1 cellular context compared by ENCODE assay signal in the genomic region with DNA sequence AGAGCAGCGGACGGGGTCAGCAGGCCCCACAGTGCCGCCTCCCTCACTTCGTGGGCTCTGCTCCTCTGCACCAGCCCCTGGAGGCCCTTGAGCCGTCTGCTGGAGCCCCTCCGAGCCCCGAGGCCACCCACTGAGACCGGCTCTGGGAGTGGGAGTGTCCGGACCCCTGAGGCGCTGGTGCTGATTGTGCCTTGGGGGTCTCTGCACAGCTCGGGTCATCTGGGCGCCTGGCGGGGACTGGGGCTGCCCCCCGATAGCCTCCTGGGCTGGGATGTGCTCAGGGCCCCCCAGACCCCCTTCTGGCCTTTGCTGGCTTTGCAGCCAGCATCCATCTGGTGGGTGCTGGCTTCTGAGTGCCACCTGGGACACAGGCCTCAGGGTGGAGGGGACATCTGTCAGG.
TF ChIP-seq lines count a peak whose summit lies in the region.

No MANE protein-coding gene starts in this region.

TF ChIP-seq in IMR-90, 13 proteins besides CTCF, POLR2A, EP300 and RAD21:
- TF ChIP-seq MAFK (IDR thresholded peaks at IDR 0.05; ENCODE audit: low read depth, low read length) (no peak), CHD1 (IDR thresholded peaks at IDR 0.05; ENCODE audit: low read depth, low read length) (no peak), CEBPB (IDR thresholded peaks at IDR 0.05; ENCODE audit: low read depth, low read length) (no peak), NFE2L2 (IDR thresholded peaks at IDR 0.05; ENCODE audit: low read depth, low read length) (no peak), USF2 (IDR thresholded peaks at IDR 0.05; ENCODE audit: low read depth, low read length) (no peak), RCOR1 (IDR thresholded peaks at IDR 0.05; ENCODE audit: insufficient replicate concordance, low read length) (no peak)
TF ChIP-seq in IMR-90: peak in this region for 0.
